Comparison of ENCODE assay signal across 1 cellular context in the genomic region with DNA sequence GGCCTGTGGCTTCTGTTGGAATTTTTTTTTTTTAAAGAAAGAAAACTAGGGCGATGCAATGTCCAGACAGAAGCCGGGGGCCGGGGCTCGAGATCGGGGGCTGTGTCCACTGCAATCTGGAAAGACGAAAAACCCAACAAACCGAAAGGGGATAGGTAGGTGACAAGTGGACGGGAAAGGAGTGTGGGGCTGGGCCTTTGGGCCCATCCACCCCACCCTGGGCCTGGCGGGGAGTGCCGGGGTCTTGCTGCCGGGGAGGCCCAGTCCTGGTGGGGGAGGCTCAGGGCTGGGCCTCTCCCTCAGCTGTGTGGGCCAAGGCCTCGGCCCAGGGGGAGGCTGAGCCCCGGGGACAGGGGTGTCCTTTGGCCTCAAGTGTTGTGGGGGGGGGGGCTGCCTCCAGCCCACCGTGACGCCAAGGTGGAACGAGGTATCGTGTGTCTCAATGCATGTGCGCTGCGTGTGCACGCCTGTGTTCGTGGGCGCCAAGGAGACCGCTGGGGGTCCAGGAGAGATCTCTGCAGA.
TF ChIP-seq lines count a peak whose summit lies in the region.

No MANE protein-coding gene starts in this region.

TF ChIP-seq in WTC11, 78 proteins besides CTCF, POLR2A, EP300 and RAD21 (continued from another document):
- TF ChIP-seq NR2C2 (CRISPR knock-in tag; IDR thresholded peaks at IDR 0.05): no peak
- no peak for TF ChIP-seq IRF2 (CRISPR knock-in tag; IDR thresholded peaks at IDR 0.05; ENCODE audit: borderline replicate concordance, low read depth)
- no peak for TF ChIP-seq SMAD3 (CRISPR knock-in tag; IDR thresholded peaks at IDR 0.05; ENCODE audit: borderline replicate concordance)
- no peak for TF ChIP-seq TEAD4 (CRISPR knock-in tag; IDR thresholded peaks at IDR 0.05)
- no peak for TF ChIP-seq SMAD4 (CRISPR knock-in tag; IDR thresholded peaks at IDR 0.05)
- TF ChIP-seq, protein P1, sequence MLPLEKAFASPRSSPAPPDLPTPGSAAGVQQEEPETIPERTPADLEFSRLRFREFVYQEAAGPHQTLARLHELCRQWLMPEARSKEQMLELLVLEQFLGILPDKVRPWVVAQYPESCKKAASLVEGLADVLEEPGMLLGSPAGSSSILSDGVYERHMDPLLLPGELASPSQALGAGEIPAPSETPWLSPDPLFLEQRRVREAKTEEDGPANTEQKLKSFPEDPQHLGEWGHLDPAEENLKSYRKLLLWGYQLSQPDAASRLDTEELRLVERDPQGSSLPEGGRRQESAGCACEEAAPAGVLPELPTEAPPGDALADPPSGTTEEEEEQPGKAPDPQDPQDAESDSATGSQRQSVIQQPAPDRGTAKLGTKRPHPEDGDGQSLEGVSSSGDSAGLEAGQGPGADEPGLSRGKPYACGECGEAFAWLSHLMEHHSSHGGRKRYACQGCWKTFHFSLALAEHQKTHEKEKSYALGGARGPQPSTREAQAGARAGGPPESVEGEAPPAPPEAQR (CRISPR knock-in tag; IDR thresholded peaks at IDR 0.05): no peak
- no peak for TF ChIP-seq ZBTB21 (CRISPR knock-in tag; IDR thresholded peaks at IDR 0.05; ENCODE audit: borderline replicate concordance)
- TF ChIP-seq, protein P2, sequence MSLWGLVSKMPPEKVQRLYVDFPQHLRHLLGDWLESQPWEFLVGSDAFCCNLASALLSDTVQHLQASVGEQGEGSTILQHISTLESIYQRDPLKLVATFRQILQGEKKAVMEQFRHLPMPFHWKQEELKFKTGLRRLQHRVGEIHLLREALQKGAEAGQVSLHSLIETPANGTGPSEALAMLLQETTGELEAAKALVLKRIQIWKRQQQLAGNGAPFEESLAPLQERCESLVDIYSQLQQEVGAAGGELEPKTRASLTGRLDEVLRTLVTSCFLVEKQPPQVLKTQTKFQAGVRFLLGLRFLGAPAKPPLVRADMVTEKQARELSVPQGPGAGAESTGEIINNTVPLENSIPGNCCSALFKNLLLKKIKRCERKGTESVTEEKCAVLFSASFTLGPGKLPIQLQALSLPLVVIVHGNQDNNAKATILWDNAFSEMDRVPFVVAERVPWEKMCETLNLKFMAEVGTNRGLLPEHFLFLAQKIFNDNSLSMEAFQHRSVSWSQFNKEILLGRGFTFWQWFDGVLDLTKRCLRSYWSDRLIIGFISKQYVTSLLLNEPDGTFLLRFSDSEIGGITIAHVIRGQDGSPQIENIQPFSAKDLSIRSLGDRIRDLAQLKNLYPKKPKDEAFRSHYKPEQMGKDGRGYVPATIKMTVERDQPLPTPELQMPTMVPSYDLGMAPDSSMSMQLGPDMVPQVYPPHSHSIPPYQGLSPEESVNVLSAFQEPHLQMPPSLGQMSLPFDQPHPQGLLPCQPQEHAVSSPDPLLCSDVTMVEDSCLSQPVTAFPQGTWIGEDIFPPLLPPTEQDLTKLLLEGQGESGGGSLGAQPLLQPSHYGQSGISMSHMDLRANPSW (CRISPR knock-in tag; conservative IDR thresholded peaks at IDR 0.05; ENCODE audit: low read depth): no peak
- TF ChIP-seq EMX1 (CRISPR knock-in tag; IDR thresholded peaks at IDR 0.05): no peak
- TF ChIP-seq, protein P3, sequence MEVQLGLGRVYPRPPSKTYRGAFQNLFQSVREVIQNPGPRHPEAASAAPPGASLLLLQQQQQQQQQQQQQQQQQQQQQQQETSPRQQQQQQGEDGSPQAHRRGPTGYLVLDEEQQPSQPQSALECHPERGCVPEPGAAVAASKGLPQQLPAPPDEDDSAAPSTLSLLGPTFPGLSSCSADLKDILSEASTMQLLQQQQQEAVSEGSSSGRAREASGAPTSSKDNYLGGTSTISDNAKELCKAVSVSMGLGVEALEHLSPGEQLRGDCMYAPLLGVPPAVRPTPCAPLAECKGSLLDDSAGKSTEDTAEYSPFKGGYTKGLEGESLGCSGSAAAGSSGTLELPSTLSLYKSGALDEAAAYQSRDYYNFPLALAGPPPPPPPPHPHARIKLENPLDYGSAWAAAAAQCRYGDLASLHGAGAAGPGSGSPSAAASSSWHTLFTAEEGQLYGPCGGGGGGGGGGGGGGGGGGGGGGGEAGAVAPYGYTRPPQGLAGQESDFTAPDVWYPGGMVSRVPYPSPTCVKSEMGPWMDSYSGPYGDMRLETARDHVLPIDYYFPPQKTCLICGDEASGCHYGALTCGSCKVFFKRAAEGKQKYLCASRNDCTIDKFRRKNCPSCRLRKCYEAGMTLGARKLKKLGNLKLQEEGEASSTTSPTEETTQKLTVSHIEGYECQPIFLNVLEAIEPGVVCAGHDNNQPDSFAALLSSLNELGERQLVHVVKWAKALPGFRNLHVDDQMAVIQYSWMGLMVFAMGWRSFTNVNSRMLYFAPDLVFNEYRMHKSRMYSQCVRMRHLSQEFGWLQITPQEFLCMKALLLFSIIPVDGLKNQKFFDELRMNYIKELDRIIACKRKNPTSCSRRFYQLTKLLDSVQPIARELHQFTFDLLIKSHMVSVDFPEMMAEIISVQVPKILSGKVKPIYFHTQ (CRISPR knock-in tag; IDR thresholded peaks at IDR 0.05): no peak
- no peak for TF ChIP-seq GTF2I (CRISPR knock-in tag; conservative IDR thresholded peaks at IDR 0.05)
- TF ChIP-seq NR1H2 (CRISPR knock-in tag; IDR thresholded peaks at IDR 0.05): no peak
- TF ChIP-seq, protein P4, sequence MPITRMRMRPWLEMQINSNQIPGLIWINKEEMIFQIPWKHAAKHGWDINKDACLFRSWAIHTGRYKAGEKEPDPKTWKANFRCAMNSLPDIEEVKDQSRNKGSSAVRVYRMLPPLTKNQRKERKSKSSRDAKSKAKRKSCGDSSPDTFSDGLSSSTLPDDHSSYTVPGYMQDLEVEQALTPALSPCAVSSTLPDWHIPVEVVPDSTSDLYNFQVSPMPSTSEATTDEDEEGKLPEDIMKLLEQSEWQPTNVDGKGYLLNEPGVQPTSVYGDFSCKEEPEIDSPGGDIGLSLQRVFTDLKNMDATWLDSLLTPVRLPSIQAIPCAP (CRISPR knock-in tag; IDR thresholded peaks at IDR 0.05): no peak
- TF ChIP-seq, protein P5, sequence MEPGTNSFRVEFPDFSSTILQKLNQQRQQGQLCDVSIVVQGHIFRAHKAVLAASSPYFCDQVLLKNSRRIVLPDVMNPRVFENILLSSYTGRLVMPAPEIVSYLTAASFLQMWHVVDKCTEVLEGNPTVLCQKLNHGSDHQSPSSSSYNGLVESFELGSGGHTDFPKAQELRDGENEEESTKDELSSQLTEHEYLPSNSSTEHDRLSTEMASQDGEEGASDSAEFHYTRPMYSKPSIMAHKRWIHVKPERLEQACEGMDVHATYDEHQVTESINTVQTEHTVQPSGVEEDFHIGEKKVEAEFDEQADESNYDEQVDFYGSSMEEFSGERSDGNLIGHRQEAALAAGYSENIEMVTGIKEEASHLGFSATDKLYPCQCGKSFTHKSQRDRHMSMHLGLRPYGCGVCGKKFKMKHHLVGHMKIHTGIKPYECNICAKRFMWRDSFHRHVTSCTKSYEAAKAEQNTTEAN (CRISPR knock-in tag; IDR thresholded peaks at IDR 0.05): no peak
